In genomic region chr15:60059186-60059585, GRCh38 we compare ENCODE assay signal across 23 cellular contexts. TPM values are rescaled to one million over a fixed set of nuclear protein-coding genes. Genes with fewer than 3 reads are reported as not detected.
DNase-seq lines count a peak whose midpoint lies in the region; ATAC-seq and TF ChIP-seq lines count a peak whose summit lies in the region.
"Had no signal": no experiment of that assay in that cellular context is flagged by ENCODE, and none has a peak within 500 bp of the region (broad histone marks: within the 10 kb centered on the region; RNA-seq: fewer than 3 reads in every experiment).

No MANE protein-coding gene starts in this region.

- H3K27ac Mint-ChIP-seq in chondrocyte (ENCODE audit: unreplicated experiment) = no peak overlapping the region
- H3K27ac Mint-ChIP-seq: CD14-positive monocyte; CD4-positive, alpha-beta T cell; CD8-positive, alpha-beta memory T cell had no signal

- no peak overlapping the region for H3K4me2 ChIP-seq in mammary epithelial cell (ENCODE audit: insufficient read depth, low read depth, low read length)
- H3K4me2 ChIP-seq: A549; BLaER1 treated with 17β-estradiol and CSF1 and Interleukin-3, amounts not matched to agents 10 nM and 100 nM had no signal

- H3K36me3 ChIP-seq in mammary epithelial cell (ENCODE audit: insufficient read depth, low read length) = no peaks in the 10 kb centered on the region
- H3K36me3 ChIP-seq: BE2C; BLaER1 treated with 17β-estradiol and CSF1 and Interleukin-3, amounts not matched to agents 10 nM and 100 nM had no signal

- peaks cover 20% of the 10 kb centered on the region for H3K4me1 ChIP-seq in mammary epithelial cell (ENCODE audit: insufficient read depth, low read length)
- peaks cover 10% of the 10 kb centered on the region for H3K4me1 ChIP-seq in foreskin keratinocyte
- H3K4me1 ChIP-seq: A549; BE2C; BLaER1 treated with 17β-estradiol and CSF1 and Interleukin-3, amounts not matched to agents 10 nM and 100 nM had no signal

- H3K9me3 Mint-ChIP-seq in chondrocyte (ENCODE audit: low read depth) = peaks cover 21% of the 10 kb centered on the region

- intact Hi-C loops in mammary epithelial cell (cut with micrococcal nuclease) = no loop called here

- peaks cover 42% of the 10 kb centered on the region for H3K27me3 Mint-ChIP-seq in chondrocyte (ENCODE audit: low read depth)

- ATAC-seq in foreskin keratinocyte = no peak
- ATAC-seq in GM21737 (IDR thresholded peaks at IDR 0.05; ENCODE audit: unreplicated experiment) = no peak
- ATAC-seq: A549 had no signal

- CTCF ChIA-PET in mammary epithelial cell (lab: Charles Lee; ENCODE audit: low non-redundant PET) = no interaction called here

- DNase-seq in KBM-7 (peak; percentile 2), mammary epithelial cell (peak; percentile 45), foreskin keratinocyte (peak in 1 of 2 donors; percentile 57), chondrocyte (ENCODE audit: low spot score) (no peak), DMS153 (lab: John Stamatoyannopoulos, UW) (no peak)
- DNase-seq: 8988T; ACHN; AML-193; BE2C; CD4-positive, alpha-beta T cell; CD8-positive, alpha-beta memory T cell; DMS 273 treated with DMSO at 0.1 percent for 48 hours; DMS53; DMS79 treated with DMSO at 0.1 percent for 48 hours; GF-D8; GM23248; H7; HCEC 1CT had no signal

- peak overlapping the region; percentile 62 for H2AFZ ChIP-seq in mammary epithelial cell (ENCODE audit: low read depth, low read length)
- H2AFZ ChIP-seq: GM23248 had no signal

- no peaks in the 10 kb centered on the region for H3K79me2 ChIP-seq in mammary epithelial cell (ENCODE audit: insufficient read depth, low read length)

- no peaks in the 10 kb centered on the region for H3K27me3 ChIP-seq in mammary epithelial cell (ENCODE audit: insufficient read depth, low read length)
- no peaks in the 10 kb centered on the region for H3K27me3 ChIP-seq in foreskin keratinocyte
- H3K27me3 ChIP-seq: BLaER1 treated with 17β-estradiol and CSF1 and Interleukin-3, amounts not matched to agents 10 nM and 100 nM had no signal

- H3K9ac ChIP-seq in mammary epithelial cell (ENCODE audit: insufficient read depth, low read length) = no peak overlapping the region
- H3K9ac ChIP-seq: BLaER1 treated with 17β-estradiol and CSF1 and Interleukin-3, amounts not matched to agents 10 nM and 100 nM; GM23248 had no signal

- 100% methylated on average over 1 of the region's 1 CpG for WGBS in mammary epithelial cell (ENCODE audit: low coverage, missing lambda C conversion rate)

- H4K20me1 ChIP-seq in mammary epithelial cell (ENCODE audit: insufficient read depth, low read length) = no peaks in the 10 kb centered on the region
- H4K20me1 ChIP-seq: BLaER1 treated with 17β-estradiol and CSF1 and Interleukin-3, amounts not matched to agents 10 nM and 100 nM had no signal

- H3K4me3 ChIP-seq in mammary epithelial cell (replicated peaks in 1 of 3; ENCODE audit: insufficient read depth in 1 of 3, low read depth in 2 of 3, low read length in 3 of 3) = no peak overlapping the region
- H3K4me3 ChIP-seq: A549; BLaER1 treated with 17β-estradiol and CSF1 and Interleukin-3, amounts not matched to agents 10 nM and 100 nM; GM23248 had no signal

- no peak overlapping the region for H3K4me3 Mint-ChIP-seq in chondrocyte (ENCODE audit: unreplicated experiment)
- H3K4me3 Mint-ChIP-seq: CD14-positive monocyte; CD4-positive, alpha-beta T cell; CD8-positive, alpha-beta memory T cell had no signal

- dilution Hi-C loops in mammary epithelial cell (cut with HindIII; ENCODE audit: low sequenced_read_pairs) = no loop called here

- no TSS peak for BruUV-seq in mammary epithelial cell (replicated peaks; lab: Mats Ljungman, UMichigan)

- H3K9me3 ChIP-seq in mammary epithelial cell (replicated peaks; ENCODE audit: insufficient read depth, low read length) = peaks cover 14% of the 10 kb centered on the region

- no peaks in the 10 kb centered on the region for H3K4me1 Mint-ChIP-seq in chondrocyte (ENCODE audit: low read depth)
- H3K4me1 Mint-ChIP-seq: CD14-positive monocyte; CD8-positive, alpha-beta memory T cell had no signal

- H3K27ac ChIP-seq in mammary epithelial cell (ENCODE audit: insufficient read depth, low read depth, low read length) (peak overlapping the region; percentile 51), foreskin keratinocyte (peak overlapping the region; percentile 49)
- H3K27ac ChIP-seq: A549; BLaER1 treated with 17β-estradiol and CSF1 and Interleukin-3, amounts not matched to agents 10 nM and 100 nM; GM23248 had no signal

- TF ChIP-seq CTCF in mammary epithelial cell (conservative IDR thresholded peaks at IDR 0.05 in 1 of 2, IDR thresholded peaks at IDR 0.05 in 1 of 2; ENCODE audit: extremely low read depth in 1 of 2, insufficient read depth in 1 of 2, low read depth in 1 of 2, low read length in 2 of 2) (no peak), foreskin keratinocyte (conservative IDR thresholded peaks at IDR 0.05) (no peak), chondrocyte (IDR thresholded peaks at IDR 0.05) (no peak)

- peaks cover 2% of the 10 kb centered on the region for H3K36me3 Mint-ChIP-seq in chondrocyte (ENCODE audit: low read depth)
- H3K36me3 Mint-ChIP-seq: CD14-positive monocyte had no signal

- in situ Hi-C loops in KBM-7 (cut with MboI; ENCODE audit: low pct_unique_long_range_greater_than_20kb, low sequenced_read_pairs) (no loop called here), mammary epithelial cell (cut with MboI; ENCODE audit: low sequenced_read_pairs in 2 of 2) (no loop called here)

RNA-seq across cellular contexts. Expression of gene FOXB1, which starts 55.1 kb away (rescaled TPM):
- total RNA-seq in mammary epithelial cell (not detected), foreskin keratinocyte (not detected in 2 replicates), chondrocyte (not detected in 3 replicates)
- polyA plus RNA-seq in mammary epithelial cell (not detected), foreskin keratinocyte (not detected in 2 replicates)
- polyA minus RNA-seq in mammary epithelial cell = not detected
- total RNA-seq: G401, GM23248 had no signal
- polyA plus RNA-seq: A549, CD14-positive monocyte, GM23248 had no signal

Comparison
In these comparisons a context has a peak if more than half of its experiments do, and no peak if none do; other contexts are left out.
1. DNase-seq: peak in KBM-7 (single experiment) and mammary epithelial cell (single experiment); none in chondrocyte (single experiment) and DMS153 (single experiment).